Comparison of ENCODE assay signal across 24 cellular contexts in genomic region chr11:122822241-122822640, GRCh38. TPM values are rescaled to one million over a fixed set of nuclear protein-coding genes. Genes with fewer than 3 reads are reported as not detected.
A peak's percentile ranks its signal among the peaks of the same experiment; 100 is the strongest.
DNase-seq lines count a peak whose midpoint lies in the region; ATAC-seq lines count a peak whose summit lies in the region.
"Had no signal": no experiment of that assay in that cellular context is flagged by ENCODE, and none has a peak within 500 bp of the region (broad histone marks: within the 10 kb centered on the region; RNA-seq: fewer than 3 reads in every experiment).

No MANE protein-coding gene starts in this region.

- H3K4me1 Mint-ChIP-seq in activated T-cell treated with anti-CD3 and anti-CD28 coated beads, Interleukin-2, amount 50 U/mL, for 72 hours (ENCODE audit: low read depth), result peaks cover 11% of the 10 kb centered on the region
- H3K4me1 Mint-ChIP-seq in activated T-helper 17 cell treated with anti-CD3 and anti-CD28 coated beads, Interleukin-2, amount 50 U/mL, for 72 hours, result no peaks in the 10 kb centered on the region
- peaks cover 7% of the 10 kb centered on the region for H3K4me1 Mint-ChIP-seq in memory B cell
- H3K4me1 Mint-ChIP-seq in T-helper 17 cell, result no peaks in the 10 kb centered on the region

- peak; percentile 62 to 78 for ATAC-seq in activated T-cell treated with anti-CD3 and anti-CD28 coated beads, Interleukin-2, amount 50 U/mL, for 72 hours (replicated peaks in 1 of 2)
- peak; percentile 66 for ATAC-seq in activated T-helper 17 cell treated with anti-CD3 and anti-CD28 coated beads, Interleukin-2, amount 50 U/mL, for 72 hours (replicated peaks)
- ATAC-seq in memory B cell (ENCODE audit: low read depth), result no peak
- no peak for ATAC-seq in HG03108 (IDR thresholded peaks at IDR 0.05; ENCODE audit: unreplicated experiment)
- ATAC-seq in T-helper 17 cell, result no peak
- ATAC-seq: GM12878, HCT116, HepG2 had no signal

- peaks cover 24 to 46% of the 10 kb centered on the region in 2 donors for H3K36me3 Mint-ChIP-seq in activated T-cell treated with anti-CD3 and anti-CD28 coated beads, Interleukin-2, amount 50 U/mL, for 72 hours (ENCODE audit: insufficient read depth in 2 of 2)
- no peaks in the 10 kb centered on the region for H3K36me3 Mint-ChIP-seq in activated T-helper 17 cell treated with anti-CD3 and anti-CD28 coated beads, Interleukin-2, amount 50 U/mL, for 72 hours (ENCODE audit: low read depth)
- H3K36me3 Mint-ChIP-seq in memory B cell (peaks cover 13% of the 10 kb centered on the region), T-helper 17 cell (ENCODE audit: low read depth) (no peaks in the 10 kb centered on the region)

- no peak for DNase-seq in activated T-cell treated with anti-CD3 and anti-CD28 coated beads, Interleukin-2, amount 50 U/mL, for 72 hours
- no peak for DNase-seq in activated T-cell treated with anti-CD3 and anti-CD28 coated beads, Interleukin-2, amount 50 U/mL, for 1 hour
- DNase-seq in memory B cell (ENCODE audit: low spot score in 2 of 2), result no peak
- DNase-seq in RPMI8226, result no peak
- no peak for DNase-seq in T-helper 17 cell
- DNase-seq: ACHN; BE2C; C1 segment of cervical spinal cord; CD4-positive, CD25-positive, alpha-beta regulatory T cell; CD8-positive, alpha-beta memory T cell; COR-L47; DMS 273 treated with DMSO at 0.1 percent for 48 hours; DMS53; DND-41; EL; GOT3; H7; HFFc6 had no signal

- no peaks in the 10 kb centered on the region for H3K9me3 ChIP-seq in T-helper 17 cell (ENCODE audit: control insufficient read depth, low read length, poor library complexity, severe bottlenecking)
- H3K9me3 ChIP-seq: BE2C had no signal

- H3K27me3 Mint-ChIP-seq in activated T-cell treated with anti-CD3 and anti-CD28 coated beads, Interleukin-2, amount 50 U/mL, for 72 hours (ENCODE audit: low read depth), result no peaks in the 10 kb centered on the region
- peaks cover 16% of the 10 kb centered on the region for H3K27me3 Mint-ChIP-seq in activated T-helper 17 cell treated with anti-CD3 and anti-CD28 coated beads, Interleukin-2, amount 50 U/mL, for 72 hours
- peaks cover 12% of the 10 kb centered on the region for H3K27me3 Mint-ChIP-seq in memory B cell
- peaks cover 7% of the 10 kb centered on the region for H3K27me3 Mint-ChIP-seq in T-helper 17 cell

- H3K4me3 Mint-ChIP-seq in activated T-cell treated with anti-CD3 and anti-CD28 coated beads, Interleukin-2, amount 50 U/mL, for 72 hours, result no peak overlapping the region
- no peak overlapping the region for H3K4me3 Mint-ChIP-seq in activated T-helper 17 cell treated with anti-CD3 and anti-CD28 coated beads, Interleukin-2, amount 50 U/mL, for 72 hours
- no peak overlapping the region for H3K4me3 Mint-ChIP-seq in memory B cell
- no peak overlapping the region for H3K4me3 Mint-ChIP-seq in T-helper 17 cell
- H3K4me3 Mint-ChIP-seq: CD4-positive, CD25-positive, alpha-beta regulatory T cell; CD8-positive, alpha-beta memory T cell; HFFc6 had no signal

- peaks cover 4 to 7% of the 10 kb centered on the region in 2 donors for H3K9me3 Mint-ChIP-seq in activated T-cell treated with anti-CD3 and anti-CD28 coated beads, Interleukin-2, amount 50 U/mL, for 72 hours
- peaks cover 6% of the 10 kb centered on the region for H3K9me3 Mint-ChIP-seq in activated T-helper 17 cell treated with anti-CD3 and anti-CD28 coated beads, Interleukin-2, amount 50 U/mL, for 72 hours
- H3K9me3 Mint-ChIP-seq in memory B cell, result peaks cover 7% of the 10 kb centered on the region

- peak overlapping the region; percentile 8 for H3K27ac Mint-ChIP-seq in activated T-cell treated with anti-CD3 and anti-CD28 coated beads, Interleukin-2, amount 50 U/mL, for 72 hours
- H3K27ac Mint-ChIP-seq in activated T-helper 17 cell treated with anti-CD3 and anti-CD28 coated beads, Interleukin-2, amount 50 U/mL, for 72 hours, result no peak overlapping the region
- H3K27ac Mint-ChIP-seq in memory B cell, result peak overlapping the region; percentile 39
- H3K27ac Mint-ChIP-seq in T-helper 17 cell, result no peak overlapping the region
- H3K27ac Mint-ChIP-seq: CD4-positive, CD25-positive, alpha-beta regulatory T cell; HFFc6 had no signal

RNA-seq across cellular contexts. Expression of gene CRTAM, which starts 16.1 kb away (rescaled TPM):
- 10 to 100 TPM in 1 of 2 donors, 1 to 10 TPM in 1; 9.7 to 12.9 TPM for total RNA-seq in activated T-cell treated with anti-CD3 and anti-CD28 coated beads, Interleukin-2, amount 50 U/mL, for 72 hours
- total RNA-seq in activated T-helper 17 cell treated with anti-CD3 and anti-CD28 coated beads, Interleukin-2, amount 50 U/mL, for 72 hours, result under 1 TPM in 1 of 2 donors, not detected in 1; 0.11 TPM
- total RNA-seq in T-helper 17 cell, result not detected
- total RNA-seq: G401, HepG2, HFFc6 had no signal

Comparison
In these comparisons a context has a peak if more than half of its experiments do, and no peak if none do; other contexts are left out.
1. ATAC-seq: peak in activated T-cell treated with anti-CD3 and anti-CD28 coated beads, Interleukin-2, amount 50 U/mL, for 72 hours (2 of 2) and activated T-helper 17 cell treated with anti-CD3 and anti-CD28 coated beads, Interleukin-2, amount 50 U/mL, for 72 hours (single experiment); none in memory B cell (single experiment), HG03108 (single experiment) and T-helper 17 cell (single experiment).
2. H3K27ac Mint-ChIP-seq: peak in activated T-cell treated with anti-CD3 and anti-CD28 coated beads, Interleukin-2, amount 50 U/mL, for 72 hours (single experiment) and memory B cell (single experiment); none in activated T-helper 17 cell treated with anti-CD3 and anti-CD28 coated beads, Interleukin-2, amount 50 U/mL, for 72 hours (single experiment) and T-helper 17 cell (single experiment).
3. RNA of gene CRTAM, which starts 16.1 kb away (total RNA-seq): 9.7 to 12.9 TPM in activated T-cell treated with anti-CD3 and anti-CD28 coated beads, Interleukin-2, amount 50 U/mL, for 72 hours; not detected in T-helper 17 cell and 0.11 TPM in activated T-helper 17 cell treated with anti-CD3 and anti-CD28 coated beads, Interleukin-2, amount 50 U/mL, for 72 hours; every median in the first group is over 4 times any median in the second.